ENCODE assay signal across 2 cellular contexts in the genomic region with DNA sequence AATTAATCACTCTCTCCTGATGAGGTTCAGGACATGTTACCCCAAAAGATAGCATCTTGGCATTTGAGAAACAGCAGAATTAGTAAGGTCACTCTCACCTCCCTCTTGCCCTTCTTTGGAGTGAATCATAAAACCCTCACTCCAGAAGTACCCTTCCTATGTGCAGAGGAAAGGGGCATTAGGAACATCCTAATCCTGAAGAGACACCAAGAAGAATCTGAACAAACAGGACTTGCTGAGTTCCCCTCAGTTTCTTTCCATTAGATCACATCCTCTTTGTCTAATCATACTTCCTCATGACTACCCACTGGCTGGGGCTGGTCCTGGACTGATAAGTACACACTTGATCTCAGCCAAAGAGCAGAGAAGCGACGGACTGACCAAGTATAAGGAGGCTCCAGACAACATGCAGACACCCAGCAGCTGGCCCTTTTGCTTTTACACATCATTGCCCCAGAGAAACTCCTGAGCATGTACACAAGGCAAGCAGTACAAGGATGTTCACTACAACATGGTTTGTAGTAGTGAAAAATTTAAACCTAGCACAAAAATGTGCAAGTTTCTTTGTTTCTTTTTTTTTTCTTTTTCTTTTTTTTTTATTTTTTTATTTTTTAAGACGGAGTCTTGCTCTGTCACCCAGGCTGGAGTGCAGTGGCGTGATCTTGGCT.
TF ChIP-seq lines count a peak whose summit lies in the region.

No MANE protein-coding gene starts in this region.

TF ChIP-seq in SK-N-SH, 30 proteins besides CTCF, POLR2A, EP300 and RAD21 (continued from another document):
- TF ChIP-seq GABPA (IDR thresholded peaks at IDR 0.05; ENCODE audit: low read depth) (no peak), YY1 (IDR thresholded peaks at IDR 0.05; ENCODE audit: low read depth) (no peak), MEF2A (IDR thresholded peaks at IDR 0.05; ENCODE audit: borderline replicate concordance, low read depth) (no peak), SIN3A (IDR thresholded peaks at IDR 0.05; ENCODE audit: borderline replicate concordance, low read depth, low read length) (no peak), TEAD4 (IDR thresholded peaks at IDR 0.05; ENCODE audit: borderline replicate concordance, insufficient read depth) (no peak), GATA2 (CRISPR knock-in tag; IDR thresholded peaks at IDR 0.05) (no peak), RXRA (IDR thresholded peaks at IDR 0.05; ENCODE audit: borderline replicate concordance, low read depth) (no peak)
- TF ChIP-seq, protein P1, sequence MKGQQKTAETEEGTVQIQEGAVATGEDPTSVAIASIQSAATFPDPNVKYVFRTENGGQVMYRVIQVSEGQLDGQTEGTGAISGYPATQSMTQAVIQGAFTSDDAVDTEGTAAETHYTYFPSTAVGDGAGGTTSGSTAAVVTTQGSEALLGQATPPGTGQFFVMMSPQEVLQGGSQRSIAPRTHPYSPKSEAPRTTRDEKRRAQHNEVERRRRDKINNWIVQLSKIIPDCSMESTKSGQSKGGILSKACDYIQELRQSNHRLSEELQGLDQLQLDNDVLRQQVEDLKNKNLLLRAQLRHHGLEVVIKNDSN (IDR thresholded peaks at IDR 0.05; ENCODE audit: borderline replicate concordance, low read depth) = no peak
- TF ChIP-seq, protein P2, sequence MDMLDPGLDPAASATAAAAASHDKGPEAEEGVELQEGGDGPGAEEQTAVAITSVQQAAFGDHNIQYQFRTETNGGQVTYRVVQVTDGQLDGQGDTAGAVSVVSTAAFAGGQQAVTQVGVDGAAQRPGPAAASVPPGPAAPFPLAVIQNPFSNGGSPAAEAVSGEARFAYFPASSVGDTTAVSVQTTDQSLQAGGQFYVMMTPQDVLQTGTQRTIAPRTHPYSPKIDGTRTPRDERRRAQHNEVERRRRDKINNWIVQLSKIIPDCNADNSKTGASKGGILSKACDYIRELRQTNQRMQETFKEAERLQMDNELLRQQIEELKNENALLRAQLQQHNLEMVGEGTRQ (IDR thresholded peaks at IDR 0.05; ENCODE audit: borderline replicate concordance, low read depth, low read length) = no peak
- TF ChIP-seq, protein P3, sequence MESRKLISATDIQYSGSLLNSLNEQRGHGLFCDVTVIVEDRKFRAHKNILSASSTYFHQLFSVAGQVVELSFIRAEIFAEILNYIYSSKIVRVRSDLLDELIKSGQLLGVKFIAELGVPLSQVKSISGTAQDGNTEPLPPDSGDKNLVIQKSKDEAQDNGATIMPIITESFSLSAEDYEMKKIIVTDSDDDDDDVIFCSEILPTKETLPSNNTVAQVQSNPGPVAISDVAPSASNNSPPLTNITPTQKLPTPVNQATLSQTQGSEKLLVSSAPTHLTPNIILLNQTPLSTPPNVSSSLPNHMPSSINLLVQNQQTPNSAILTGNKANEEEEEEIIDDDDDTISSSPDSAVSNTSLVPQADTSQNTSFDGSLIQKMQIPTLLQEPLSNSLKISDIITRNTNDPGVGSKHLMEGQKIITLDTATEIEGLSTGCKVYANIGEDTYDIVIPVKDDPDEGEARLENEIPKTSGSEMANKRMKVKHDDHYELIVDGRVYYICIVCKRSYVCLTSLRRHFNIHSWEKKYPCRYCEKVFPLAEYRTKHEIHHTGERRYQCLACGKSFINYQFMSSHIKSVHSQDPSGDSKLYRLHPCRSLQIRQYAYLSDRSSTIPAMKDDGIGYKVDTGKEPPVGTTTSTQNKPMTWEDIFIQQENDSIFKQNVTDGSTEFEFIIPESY (IDR thresholded peaks at IDR 0.05; ENCODE audit: borderline replicate concordance, low read depth) = no peak

TF ChIP-seq in SK-N-SH treated with all-trans-retinoic acid at 6 μM for 48 hours, 23 proteins besides CTCF, POLR2A, EP300 and RAD21 (continued from another document):
- no peak for TF ChIP-seq ISL1 (CRISPR knock-in tag; IDR thresholded peaks at IDR 0.05)
- no peak for TF ChIP-seq TOX (CRISPR knock-in tag; IDR thresholded peaks at IDR 0.05; ENCODE audit: borderline replicate concordance)
- no peak for TF ChIP-seq BACH2 (CRISPR knock-in tag; IDR thresholded peaks at IDR 0.05; ENCODE audit: borderline replicate concordance)
- TF ChIP-seq, protein P4, sequence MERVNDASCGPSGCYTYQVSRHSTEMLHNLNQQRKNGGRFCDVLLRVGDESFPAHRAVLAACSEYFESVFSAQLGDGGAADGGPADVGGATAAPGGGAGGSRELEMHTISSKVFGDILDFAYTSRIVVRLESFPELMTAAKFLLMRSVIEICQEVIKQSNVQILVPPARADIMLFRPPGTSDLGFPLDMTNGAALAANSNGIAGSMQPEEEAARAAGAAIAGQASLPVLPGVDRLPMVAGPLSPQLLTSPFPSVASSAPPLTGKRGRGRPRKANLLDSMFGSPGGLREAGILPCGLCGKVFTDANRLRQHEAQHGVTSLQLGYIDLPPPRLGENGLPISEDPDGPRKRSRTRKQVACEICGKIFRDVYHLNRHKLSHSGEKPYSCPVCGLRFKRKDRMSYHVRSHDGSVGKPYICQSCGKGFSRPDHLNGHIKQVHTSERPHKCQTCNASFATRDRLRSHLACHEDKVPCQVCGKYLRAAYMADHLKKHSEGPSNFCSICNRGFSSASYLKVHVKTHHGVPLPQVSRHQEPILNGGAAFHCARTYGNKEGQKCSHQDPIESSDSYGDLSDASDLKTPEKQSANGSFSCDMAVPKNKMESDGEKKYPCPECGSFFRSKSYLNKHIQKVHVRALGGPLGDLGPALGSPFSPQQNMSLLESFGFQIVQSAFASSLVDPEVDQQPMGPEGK (CRISPR knock-in tag; IDR thresholded peaks at IDR 0.05; ENCODE audit: borderline replicate concordance) = no peak
- TF ChIP-seq, protein P5, sequence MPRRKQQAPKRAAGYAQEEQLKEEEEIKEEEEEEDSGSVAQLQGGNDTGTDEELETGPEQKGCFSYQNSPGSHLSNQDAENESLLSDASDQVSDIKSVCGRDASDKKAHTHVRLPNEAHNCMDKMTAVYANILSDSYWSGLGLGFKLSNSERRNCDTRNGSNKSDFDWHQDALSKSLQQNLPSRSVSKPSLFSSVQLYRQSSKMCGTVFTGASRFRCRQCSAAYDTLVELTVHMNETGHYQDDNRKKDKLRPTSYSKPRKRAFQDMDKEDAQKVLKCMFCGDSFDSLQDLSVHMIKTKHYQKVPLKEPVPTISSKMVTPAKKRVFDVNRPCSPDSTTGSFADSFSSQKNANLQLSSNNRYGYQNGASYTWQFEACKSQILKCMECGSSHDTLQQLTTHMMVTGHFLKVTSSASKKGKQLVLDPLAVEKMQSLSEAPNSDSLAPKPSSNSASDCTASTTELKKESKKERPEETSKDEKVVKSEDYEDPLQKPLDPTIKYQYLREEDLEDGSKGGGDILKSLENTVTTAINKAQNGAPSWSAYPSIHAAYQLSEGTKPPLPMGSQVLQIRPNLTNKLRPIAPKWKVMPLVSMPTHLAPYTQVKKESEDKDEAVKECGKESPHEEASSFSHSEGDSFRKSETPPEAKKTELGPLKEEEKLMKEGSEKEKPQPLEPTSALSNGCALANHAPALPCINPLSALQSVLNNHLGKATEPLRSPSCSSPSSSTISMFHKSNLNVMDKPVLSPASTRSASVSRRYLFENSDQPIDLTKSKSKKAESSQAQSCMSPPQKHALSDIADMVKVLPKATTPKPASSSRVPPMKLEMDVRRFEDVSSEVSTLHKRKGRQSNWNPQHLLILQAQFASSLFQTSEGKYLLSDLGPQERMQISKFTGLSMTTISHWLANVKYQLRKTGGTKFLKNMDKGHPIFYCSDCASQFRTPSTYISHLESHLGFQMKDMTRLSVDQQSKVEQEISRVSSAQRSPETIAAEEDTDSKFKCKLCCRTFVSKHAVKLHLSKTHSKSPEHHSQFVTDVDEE (CRISPR knock-in tag; IDR thresholded peaks at IDR 0.05) = no peak
- no peak for TF ChIP-seq ZNF565 (CRISPR knock-in tag; conservative IDR thresholded peaks at IDR 0.05; ENCODE audit: low read depth)
